In genomic region chr13:30355405-30355741, GRCh38 we compare ENCODE assay signal across 8 cellular contexts. TPM values are rescaled to one million over a fixed set of nuclear protein-coding genes. Genes with fewer than 3 reads are reported as not detected.
A peak's percentile ranks its signal among the peaks of the same experiment; 100 is the strongest.
DNase-seq lines count a peak whose midpoint lies in the region; ATAC-seq and TF ChIP-seq lines count a peak whose summit lies in the region.

No MANE protein-coding gene starts in this region.

- H2AK5ac ChIP-seq in IMR-90 (ENCODE audit: low read depth, low read length) = no peak overlapping the region

- no peak overlapping the region for H2BK20ac ChIP-seq in IMR-90 (ENCODE audit: low read depth, low read length)

- H3K27me3 ChIP-seq in IMR-90 (ENCODE audit: control insufficient read depth, insufficient read depth, low read length) (no peaks in the 10 kb centered on the region), testis (no peaks in the 10 kb centered on the region)

- no peak overlapping the region for H2AFZ ChIP-seq in IMR-90 (replicated peaks; ENCODE audit: low read length, poor library complexity)

- H3K36me3 Mint-ChIP-seq in natural killer cell treated with Interleukin-12 subunit alpha and Interleukin-12 subunit beta and Interleukin-15 and Interleukin-18, amount 100 ng/mL, for 72 hours = peaks cover 12% of the 10 kb centered on the region

- H4K91ac ChIP-seq in IMR-90 (ENCODE audit: insufficient read depth, low read depth, low read length) = no peak overlapping the region

- peak; percentile 48 for TF ChIP-seq CTCF in GM10248 (IDR thresholded peaks at IDR 0.05; ENCODE audit: control extremely low read depth, extremely low read depth, low read depth, missing control alignments)
- peak; percentile 23; the same call in 1 of the 2 replicates for TF ChIP-seq CTCF in IMR-90 (conservative IDR thresholded peaks at IDR 0.05; ENCODE audit: low read depth, low read length)
- peak; percentile 40 for TF ChIP-seq CTCF in cardiac fibroblast (IDR thresholded peaks at IDR 0.05; ENCODE audit: low read depth, low read length)
- TF ChIP-seq CTCF in testis (IDR thresholded peaks at IDR 0.05) = no peak

- H3K56ac ChIP-seq in IMR-90 (ENCODE audit: extremely low read depth, insufficient read depth, low read length) = no peak overlapping the region

- no peak overlapping the region for H4K8ac ChIP-seq in IMR-90 (ENCODE audit: low read depth in 2 of 2, low read length in 2 of 2)

- no peak overlapping the region for H3K9ac ChIP-seq in IMR-90 (ENCODE audit: low read depth, low read length)

- 0 out of 2 replicates have a peak, but pooled peaks have one; percentile 32 for ATAC-seq in IMR-90 (ENCODE audit: low read depth)
- peak; percentile 65 to 70 for ATAC-seq in natural killer cell treated with Interleukin-12 subunit alpha and Interleukin-12 subunit beta and Interleukin-15 and Interleukin-18, amount 100 ng/mL, for 72 hours

- CTCF ChIA-PET in GM10248 (lab: Yijun Ruan, JAX) = interaction anchor here (1.2 to 2.4 kb wide), 6 partner anchors 10 to 223 kb away, joined by 3 to 16 read pairs (median 6); no protein-coding TSS in a partner anchor
- CTCF ChIA-PET in IMR-90 (lab: Yijun Ruan, JAX) = no interaction called here

- H3K9me3 ChIP-seq in IMR-90 (ENCODE audit: control insufficient read depth, insufficient read depth, low read length) (peaks cover 8% of the 10 kb centered on the region), testis (no peaks in the 10 kb centered on the region)

- no peaks in the 10 kb centered on the region for H3K36me3 ChIP-seq in IMR-90 (ENCODE audit: control insufficient read depth, insufficient read depth, low read length)
- H3K36me3 ChIP-seq in testis (ENCODE audit: low read depth, missing control alignments) = no peaks in the 10 kb centered on the region

- H2BK120ac ChIP-seq in IMR-90 (ENCODE audit: low read depth, low read length) = no peak overlapping the region

- H3K4me3 ChIP-seq in IMR-90 (ENCODE audit: insufficient read depth, low read depth, low read length) (no peak overlapping the region), cardiac fibroblast (replicated peaks in 1 of 2; ENCODE audit: low read depth in 2 of 2, low read length in 2 of 2) (no peak overlapping the region), testis (no peak overlapping the region)

- TF ChIP-seq RAD21 in IMR-90 (IDR thresholded peaks at IDR 0.05; ENCODE audit: low read length) = peak; percentile 33; the same call in 1 of the 2 replicates

- no peak for TF ChIP-seq POLR2A in IMR-90 (IDR thresholded peaks at IDR 0.05; ENCODE audit: low read depth, low read length)
- TF ChIP-seq POLR2A in testis (IDR thresholded peaks at IDR 0.05) = no peak

- H2BK15ac ChIP-seq in IMR-90 (ENCODE audit: low read depth, low read length) = no peak overlapping the region

- H3K4me1 ChIP-seq in IMR-90 (ENCODE audit: control insufficient read depth, insufficient read depth, low read length) (no peaks in the 10 kb centered on the region), testis (peaks cover 4% of the 10 kb centered on the region)

- H3K4ac ChIP-seq in IMR-90 (ENCODE audit: low read depth, low read length) = no peak overlapping the region

- peak; percentile 65 for DNase-seq in GM10248 (ENCODE audit: extremely low spot score)
- no peak for DNase-seq in IMR-90
- no peak for DNase-seq in cardiac fibroblast (ENCODE audit: low read depth in 2 of 2)
- DNase-seq in natural killer cell treated with Interleukin-12 subunit alpha and Interleukin-12 subunit beta and Interleukin-15 and Interleukin-18, amount 100 ng/mL, for 72 hours (ENCODE audit: low spot score) = no peak
- no peak for DNase-seq in DMS153 treated with DMSO at 0.1 percent for 48 hours (lab: John Stamatoyannopoulos, UW; ENCODE audit: unreplicated experiment)
- DNase-seq in NCI-H2171 treated with DMSO at 0.1 percent for 48 hours (lab: John Stamatoyannopoulos, UW) = no peak
- no peak for DNase-seq in testis
- no peak for DNase-seq in NCI-H1694 treated with DMSO at 0.1 percent for 48 hours (lab: John Stamatoyannopoulos, UW)

- H3K18ac ChIP-seq in IMR-90 (ENCODE audit: low read depth, low read length) = no peak overlapping the region

- H3K4me1 Mint-ChIP-seq in natural killer cell treated with Interleukin-12 subunit alpha and Interleukin-12 subunit beta and Interleukin-15 and Interleukin-18, amount 100 ng/mL, for 72 hours (ENCODE audit: low read depth in 2 of 2) = peaks cover 0 to 8% of the 10 kb centered on the region in 2 donors

- no CpG with 5 or more reads among the region's 7 CpGs for WGBS in IMR-90 (ENCODE audit: extremely low coverage in 2 of 2, insufficient read length in 1 of 2), 2 experiments
- WGBS in testis, 2 donors = 76% methylated on average over 7 of the region's 7 CpGs

- no peak overlapping the region for H3K4me3 Mint-ChIP-seq in natural killer cell treated with Interleukin-12 subunit alpha and Interleukin-12 subunit beta and Interleukin-15 and Interleukin-18, amount 100 ng/mL, for 72 hours

- no peak overlapping the region for H2BK5ac ChIP-seq in IMR-90 (ENCODE audit: low read depth, low read length, poor library complexity, severe bottlenecking)

- H3K27ac ChIP-seq in IMR-90 (ENCODE audit: insufficient read depth, low read length) (no peak overlapping the region), testis (no peak overlapping the region)

- dilution Hi-C loops in IMR-90 (cut with HindIII; ENCODE audit: low sequenced_read_pairs, unreplicated experiment) = no loop called here

- POLR2A ChIA-PET in GM10248 (lab: Yijun Ruan, JAX) = interaction anchor here (0.6 kb wide), 1 partner anchor 38 kb away, joined by 4 read pairs; no protein-coding TSS in a partner anchor
- POLR2A ChIA-PET in IMR-90 (lab: Charles Lee; ENCODE audit: unreplicated experiment) = no interaction called here

- H3K14ac ChIP-seq in IMR-90 (replicated peaks; ENCODE audit: low read depth, low read length) = no peak overlapping the region

- H3K27me3 Mint-ChIP-seq in natural killer cell treated with Interleukin-12 subunit alpha and Interleukin-12 subunit beta and Interleukin-15 and Interleukin-18, amount 100 ng/mL, for 72 hours = no peaks in the 10 kb centered on the region

- H2AK9ac ChIP-seq in IMR-90 (replicated peaks; ENCODE audit: low read depth, low read length, poor library complexity) = no peak overlapping the region

- in situ Hi-C loops in IMR-90 (cut with MboI; ENCODE audit: low sequenced_read_pairs) = no loop called here

- H3K79me1 ChIP-seq in IMR-90 (ENCODE audit: low read depth in 1 of 2, low read length in 2 of 2) = no peaks in the 10 kb centered on the region

- H4K5ac ChIP-seq in IMR-90 (ENCODE audit: low read depth, low read length) = no peak overlapping the region

- H3K23ac ChIP-seq in IMR-90 (ENCODE audit: low read depth, low read length) = no peak overlapping the region

- H3K4me2 ChIP-seq in IMR-90 (ENCODE audit: low read depth, low read length) = no peak overlapping the region

- peaks cover 5% of the 10 kb centered on the region for H3K9me3 Mint-ChIP-seq in natural killer cell treated with Interleukin-12 subunit alpha and Interleukin-12 subunit beta and Interleukin-15 and Interleukin-18, amount 100 ng/mL, for 72 hours

- no peak overlapping the region for H3K27ac Mint-ChIP-seq in natural killer cell treated with Interleukin-12 subunit alpha and Interleukin-12 subunit beta and Interleukin-15 and Interleukin-18, amount 100 ng/mL, for 72 hours

- no peaks in the 10 kb centered on the region for H3K9me1 ChIP-seq in IMR-90 (ENCODE audit: insufficient read depth, low read length)

- no peaks in the 10 kb centered on the region for H4K20me1 ChIP-seq in IMR-90 (ENCODE audit: insufficient read depth, low read length)

- BruUV-seq in IMR-90 (replicated peaks; lab: Mats Ljungman, UMichigan) = no TSS peak

- intact Hi-C loops in IMR-90 (cut with micrococcal nuclease) = no loop called here
- intact Hi-C loops in testis (cut with DNase I; ENCODE audit: low total_unique reads) = no loop called here

TF ChIP-seq in IMR-90, 13 proteins besides CTCF, POLR2A, EP300 and RAD21 (continues in another document):
- TF ChIP-seq NFE2L2 (IDR thresholded peaks at IDR 0.05; ENCODE audit: low read depth, low read length) = no peak
- TF ChIP-seq ELK1 (IDR thresholded peaks at IDR 0.05; ENCODE audit: borderline replicate concordance, low read depth, low read length) = no peak
- TF ChIP-seq BHLHE40 (IDR thresholded peaks at IDR 0.05; ENCODE audit: low read depth, low read length) = no peak
- no peak for TF ChIP-seq RFX5 (IDR thresholded peaks at IDR 0.05; ENCODE audit: low read depth, low read length)
- TF ChIP-seq CEBPB (IDR thresholded peaks at IDR 0.05; ENCODE audit: low read depth, low read length) = no peak
- TF ChIP-seq SMC3 (IDR thresholded peaks at IDR 0.05; ENCODE audit: low read depth, low read length) = no peak; the same call in 1 of the 2 replicates
- no peak for TF ChIP-seq USF2 (IDR thresholded peaks at IDR 0.05; ENCODE audit: low read depth, low read length)
- no peak for TF ChIP-seq RCOR1 (IDR thresholded peaks at IDR 0.05; ENCODE audit: insufficient replicate concordance, low read length)
- no peak for TF ChIP-seq MXI1 (IDR thresholded peaks at IDR 0.05; ENCODE audit: borderline replicate concordance, low read depth, low read length)
- no peak for TF ChIP-seq MAZ (IDR thresholded peaks at IDR 0.05; ENCODE audit: borderline replicate concordance, low read depth, low read length)
- TF ChIP-seq MAFK (IDR thresholded peaks at IDR 0.05; ENCODE audit: low read depth, low read length) = no peak

RNA-seq across cellular contexts. Expression of gene KATNAL1, which starts 48.0 kb away (rescaled TPM):
- total RNA-seq in IMR-90 (2012; rRNA removed) (16.8 and 35.8 TPM in 2 replicates), testis (10 to 100 TPM; 19.0 to 20.1 TPM)
- polyA plus RNA-seq in IMR-90 (2012; rRNA removed) (6.5 and 6.9 TPM in 2 replicates), testis (ENCODE audit: insufficient read depth, low read depth, low replicate concordance) (40.5 TPM)
- 1.2 and 1.5 TPM in 2 replicates for polyA plus RNA-seq in IMR-90 (2012; cell fraction: cytosol; rRNA removed)
- polyA plus RNA-seq in IMR-90 (2012; cell fraction: nucleus; rRNA removed; ENCODE audit: low replicate concordance) = 0.91 and 5.9 TPM in 2 replicates
- total RNA-seq in natural killer cell treated with Interleukin-12 subunit alpha and Interleukin-12 subunit beta and Interleukin-15 and Interleukin-18, amount 100 ng/mL, for 72 hours = 10 to 100 TPM in 1 of 2 donors, 1 to 10 TPM in 1; 9.6 to 22.4 TPM

Comparison
In these comparisons a context has a peak if more than half of its experiments do, and no peak if none do; other contexts are left out.
1. CTCF ChIP-seq: peak in GM10248 (single experiment), IMR-90 (single experiment) and cardiac fibroblast (single experiment); none in testis (0 of 3).